In genomic region chr19:7623725-7624603, GRCh38 we compare ENCODE assay signal across 31 cellular contexts. TPM values are rescaled to one million over a fixed set of nuclear protein-coding genes. Genes with fewer than 3 reads are reported as not detected.
"Had no signal": no experiment of that assay in that cellular context is flagged by ENCODE, and none has a peak within 500 bp of the region (broad histone marks: within the 10 kb centered on the region; RNA-seq: fewer than 3 reads in every experiment).

No MANE protein-coding gene starts in this region.

- H3K9me3 ChIP-seq: adrenal gland, body of pancreas, esophagus squamous epithelium, gastroesophageal sphincter had no signal

- H3K27ac ChIP-seq: adrenal gland, body of pancreas, epithelial cell of prostate, esophagus squamous epithelium, gastroesophageal sphincter had no signal

- H3K27ac Mint-ChIP-seq: activated CD4-positive, alpha-beta memory T cell treated with anti-CD3 and anti-CD28 coated beads, Interleukin-2, amount 10 ng/mL, durations not matched to agents 7 days and 5 days; activated CD4-positive, alpha-beta T cell treated with anti-CD3 and anti-CD28 coated beads, Interleukin-2, amount 10 ng/mL, durations not matched to agents 7 days and 5 days; activated naive CD4-positive, alpha-beta T cell treated with anti-CD3 and anti-CD28 coated beads for 36 hours; activated naive CD4-positive, alpha-beta T cell treated with anti-CD3 and anti-CD28 coated beads, Interleukin-2, amount 50 U/mL, for 24 hours; activated naive CD8-positive, alpha-beta T cell treated with anti-CD3 and anti-CD28 coated beads for 36 hours; activated naive CD8-positive, alpha-beta T cell treated with anti-CD3 and anti-CD28 coated beads, Interleukin-2, amount 50 U/mL, for 24 hours; activated T-helper 1 cell treated with anti-CD3 and anti-CD28 coated beads, Interleukin-12 subunit alpha, Interleukin-12 subunit beta, Interleukin-2, Interleukin-4 antibody, amounts not matched to agents 30 ng/mL and 10 ng/mL and 1 ng/mL, durations not matched to agents 14 hours and 24 hours and 36 hours; activated T-helper 2 cell treated with anti-CD3 and anti-CD28 coated beads, Interferon-gamma antibody, Interleukin-2, Interleukin-4, amounts not matched to agents 10 μg/mL and 5 μg/mL and 100 μg/mL, durations not matched to agents 14 hours and 24 hours and 36 hours had no signal

- H3K4me3 ChIP-seq: adrenal gland, body of pancreas, esophagus squamous epithelium, gastroesophageal sphincter had no signal

- ATAC-seq: activated naive CD8-positive, alpha-beta T cell treated with anti-CD3 and anti-CD28 coated beads, Interleukin-2, amount 50 U/mL, for 24 hours; body of pancreas; gastroesophageal sphincter had no signal

- H3K27me3 Mint-ChIP-seq: activated CD4-positive, alpha-beta memory T cell treated with anti-CD3 and anti-CD28 coated beads, Interleukin-2, amount 10 ng/mL, durations not matched to agents 7 days and 5 days; activated CD4-positive, alpha-beta T cell treated with anti-CD3 and anti-CD28 coated beads, Interleukin-2, amount 10 ng/mL, durations not matched to agents 7 days and 5 days; activated naive CD4-positive, alpha-beta T cell treated with anti-CD3 and anti-CD28 coated beads, Interleukin-2, amount 50 U/mL, for 24 hours; activated naive CD8-positive, alpha-beta T cell treated with anti-CD3 and anti-CD28 coated beads for 36 hours; activated naive CD8-positive, alpha-beta T cell treated with anti-CD3 and anti-CD28 coated beads, Interleukin-2, amount 50 U/mL, for 24 hours had no signal

- DNase-seq: activated CD4-positive, alpha-beta memory T cell treated with anti-CD3 and anti-CD28 coated beads, Interleukin-2, amount 10 ng/mL, durations not matched to agents 7 days and 5 days; activated CD4-positive, alpha-beta T cell treated with anti-CD3 and anti-CD28 coated beads for 1 hour; activated CD4-positive, alpha-beta T cell treated with anti-CD3 and anti-CD28 coated beads for 4 hours; activated CD4-positive, alpha-beta T cell treated with anti-CD3 and anti-CD28 coated beads, Interleukin-2, amount 10 ng/mL, durations not matched to agents 7 days and 5 days; activated CD4-positive, alpha-beta T cell treated with anti-CD3 and anti-CD28 coated beads, Interleukin-2, amount 50 U/mL, for 4 hours; activated effector memory CD4-positive, alpha-beta T cell treated with anti-CD3 and anti-CD28 coated beads, Interleukin-2, amount 50 U/mL, for 16 hours; activated naive CD4-positive, alpha-beta T cell treated with anti-CD3 and anti-CD28 coated beads for 36 hours; activated T-cell treated with anti-CD3 and anti-CD28 coated beads, Interleukin-2, amount 50 U/mL, for 1 hour; adrenal gland; amygdala; aorta; caudate nucleus; cortex of kidney; dermis blood vessel endothelial cell; effector CD4-positive, alpha-beta T cell; esophagus squamous epithelium; foreskin melanocyte; T-helper 2 cell had no signal

- H3K9me3 Mint-ChIP-seq: activated CD4-positive, alpha-beta memory T cell treated with anti-CD3 and anti-CD28 coated beads, Interleukin-2, amount 10 ng/mL, durations not matched to agents 7 days and 5 days; activated CD4-positive, alpha-beta T cell treated with anti-CD3 and anti-CD28 coated beads, Interleukin-2, amount 10 ng/mL, durations not matched to agents 7 days and 5 days; activated naive CD4-positive, alpha-beta T cell treated with anti-CD3 and anti-CD28 coated beads for 36 hours; activated naive CD4-positive, alpha-beta T cell treated with anti-CD3 and anti-CD28 coated beads, Interleukin-2, amount 50 U/mL, for 24 hours; activated naive CD8-positive, alpha-beta T cell treated with anti-CD3 and anti-CD28 coated beads for 36 hours; activated naive CD8-positive, alpha-beta T cell treated with anti-CD3 and anti-CD28 coated beads, Interleukin-2, amount 50 U/mL, for 24 hours; activated T-helper 1 cell treated with anti-CD3 and anti-CD28 coated beads, Interleukin-12 subunit alpha, Interleukin-12 subunit beta, Interleukin-2, Interleukin-4 antibody, amounts not matched to agents 30 ng/mL and 10 ng/mL and 1 ng/mL, durations not matched to agents 14 hours and 24 hours and 36 hours; activated T-helper 2 cell treated with anti-CD3 and anti-CD28 coated beads, Interferon-gamma antibody, Interleukin-2, Interleukin-4, amounts not matched to agents 10 μg/mL and 5 μg/mL and 100 μg/mL, durations not matched to agents 14 hours and 24 hours and 36 hours had no signal

- H3K4me3 Mint-ChIP-seq: activated CD4-positive, alpha-beta memory T cell treated with anti-CD3 and anti-CD28 coated beads, Interleukin-2, amount 10 ng/mL, durations not matched to agents 7 days and 5 days; activated CD4-positive, alpha-beta T cell treated with anti-CD3 and anti-CD28 coated beads, Interleukin-2, amount 10 ng/mL, durations not matched to agents 7 days and 5 days; activated naive CD4-positive, alpha-beta T cell treated with anti-CD3 and anti-CD28 coated beads for 36 hours; activated naive CD4-positive, alpha-beta T cell treated with anti-CD3 and anti-CD28 coated beads, Interleukin-2, amount 50 U/mL, for 24 hours; activated naive CD8-positive, alpha-beta T cell treated with anti-CD3 and anti-CD28 coated beads for 36 hours; activated naive CD8-positive, alpha-beta T cell treated with anti-CD3 and anti-CD28 coated beads, Interleukin-2, amount 50 U/mL, for 24 hours; activated T-helper 1 cell treated with anti-CD3 and anti-CD28 coated beads, Interleukin-12 subunit alpha, Interleukin-12 subunit beta, Interleukin-2, Interleukin-4 antibody, amounts not matched to agents 30 ng/mL and 10 ng/mL and 1 ng/mL, durations not matched to agents 14 hours and 24 hours and 36 hours had no signal

- H3K27me3 ChIP-seq: adrenal gland, body of pancreas, esophagus squamous epithelium, gastroesophageal sphincter had no signal

RNA-seq across cellular contexts. Expression of gene PCP2, which starts 9.6 kb away (rescaled TPM):
- total RNA-seq: aorta, body of pancreas, chondrocyte, dermis blood vessel endothelial cell, endothelial cell of umbilical vein, fibroblast of lung, gastroesophageal sphincter, glomerular endothelial cell had no signal
- polyA plus RNA-seq: aorta, endothelial cell of umbilical vein, fibroblast of lung had no signal

RNA-seq across cellular contexts. Expression of gene CAMSAP3, which starts 28.3 kb away (rescaled TPM):
- total RNA-seq: aorta, fibroblast of lung, fibroblast of villous mesenchyme had no signal
- polyA plus RNA-seq: fibroblast of lung had no signal
